ENCODE assay signal across 1 cellular context in the genomic region with DNA sequence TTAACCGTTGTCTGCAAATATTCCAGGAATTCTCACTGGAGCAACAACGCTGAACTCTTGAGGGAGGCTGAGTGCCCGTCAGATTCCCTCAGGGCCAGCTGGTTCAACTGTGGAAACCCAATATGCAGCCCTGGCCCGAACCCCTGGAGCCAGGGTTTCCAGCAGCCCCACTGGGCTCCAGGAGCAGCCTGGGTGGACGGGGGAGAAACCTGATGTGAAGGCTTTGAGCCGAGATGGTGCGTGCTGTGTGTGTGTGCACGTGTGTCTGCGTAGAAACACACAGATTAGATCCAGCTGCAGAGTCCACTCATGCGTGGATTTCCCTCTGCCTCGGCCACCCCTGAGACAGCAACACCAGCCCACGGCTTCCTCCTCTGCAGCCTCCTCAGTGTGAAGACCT.
TF ChIP-seq lines count a peak whose summit lies in the region.

No MANE protein-coding gene starts in this region.

TF ChIP-seq in H1, 55 proteins besides CTCF, POLR2A, EP300 and RAD21:
- TF ChIP-seq CEBPB (IDR thresholded peaks at IDR 0.05; ENCODE audit: low read depth, low read length) (no peak), POLR2AphosphoS5 (IDR thresholded peaks at IDR 0.05; ENCODE audit: low read depth, low read length) (peak; percentile 38; the same call in 1 of the 2 replicates)
